19 cellular contexts compared by ENCODE assay signal in genomic region chr11:104524276-104524675, GRCh38.
DNase-seq lines count a peak whose midpoint lies in the region; FAIRE-seq and TF ChIP-seq lines count a peak whose summit lies in the region.
"Had no signal": no experiment of that assay in that cellular context is flagged by ENCODE, and none has a peak within 500 bp of the region (broad histone marks: within the 10 kb centered on the region; RNA-seq: fewer than 3 reads in every experiment).

No MANE protein-coding gene starts in this region.

- H4K20me1 ChIP-seq in neural progenitor cell (ENCODE audit: low read depth): no peaks in the 10 kb centered on the region
- H4K20me1 ChIP-seq: BLaER1 had no signal

- in situ Hi-C loops in G401 (cut with HindIII; ENCODE audit: low sequenced_read_pairs): no loop called here

- H3K27ac Mint-ChIP-seq in endodermal cell (no peak overlapping the region), neural progenitor cell (peak overlapping the region; percentile 48)
- no peak overlapping the region for H3K27ac Mint-ChIP-seq in activated naive CD4-positive, alpha-beta T cell treated with anti-CD3 and anti-CD28 coated beads for 36 hours
- H3K27ac Mint-ChIP-seq: CD8-positive, alpha-beta T cell; H9 had no signal

- no peaks in the 10 kb centered on the region for H3K79me2 ChIP-seq in neural progenitor cell (ENCODE audit: low read depth)

- H3K27me3 ChIP-seq in adipocyte (replicated peaks; ENCODE audit: control insufficient read depth, insufficient read depth, low read length) (no peaks in the 10 kb centered on the region), endodermal cell (ENCODE audit: control insufficient read depth, insufficient read depth, low read length, poor library complexity, severe bottlenecking) (no peaks in the 10 kb centered on the region), neural progenitor cell (no peaks in the 10 kb centered on the region)
- H3K27me3 ChIP-seq: BLaER1 had no signal

- H3F3A ChIP-seq in neural progenitor cell (ENCODE audit: low read depth): no peaks in the 10 kb centered on the region

- H3K4me2 ChIP-seq in neural progenitor cell: no peak overlapping the region
- H3K4me2 ChIP-seq: BLaER1 had no signal

- H3K4me3 ChIP-seq in adipocyte (ENCODE audit: low read length) (no peak overlapping the region), endodermal cell (ENCODE audit: low read length) (no peak overlapping the region), neural progenitor cell (no peak overlapping the region), kidney (ENCODE audit: low read length in 2 of 2) (no peak overlapping the region)
- H3K4me3 ChIP-seq: BLaER1, GM12878 had no signal

- H3K4me1 Mint-ChIP-seq in endodermal cell (no peaks in the 10 kb centered on the region), neural progenitor cell (peaks cover 22% of the 10 kb centered on the region)
- H3K4me1 Mint-ChIP-seq in activated naive CD4-positive, alpha-beta T cell treated with anti-CD3 and anti-CD28 coated beads for 36 hours (ENCODE audit: low read depth): peaks cover 3% of the 10 kb centered on the region
- H3K4me1 Mint-ChIP-seq: H9 had no signal

- no peaks in the 10 kb centered on the region for H3K36me3 ChIP-seq in adipocyte (ENCODE audit: control insufficient read depth, insufficient read depth, low read length, severe bottlenecking)
- no peaks in the 10 kb centered on the region for H3K36me3 ChIP-seq in endodermal cell (ENCODE audit: control insufficient read depth, insufficient read depth, low read length)
- no peaks in the 10 kb centered on the region for H3K36me3 ChIP-seq in neural progenitor cell
- H3K36me3 ChIP-seq in kidney (ENCODE audit: control insufficient read depth in 1 of 2, insufficient read depth in 2 of 2, low read length in 2 of 2): no peaks in the 10 kb centered on the region
- H3K36me3 ChIP-seq: BLaER1 had no signal

- H3K9ac ChIP-seq in adipocyte (ENCODE audit: low read length) (no peak overlapping the region), endodermal cell (ENCODE audit: extremely low read depth, low read length, poor library complexity, severe bottlenecking) (no peak overlapping the region), neural progenitor cell (no peak overlapping the region), kidney (ENCODE audit: low read length in 2 of 2) (no peak overlapping the region)
- H3K9ac ChIP-seq: BLaER1 had no signal

- H3K27me3 Mint-ChIP-seq in endodermal cell (ENCODE audit: insufficient read depth) (no peaks in the 10 kb centered on the region), neural progenitor cell (ENCODE audit: insufficient read depth, low read depth) (no peaks in the 10 kb centered on the region)
- no peaks in the 10 kb centered on the region for H3K27me3 Mint-ChIP-seq in activated naive CD4-positive, alpha-beta T cell treated with anti-CD3 and anti-CD28 coated beads for 36 hours (ENCODE audit: low read depth)

- H3K9me3 ChIP-seq in adipocyte (ENCODE audit: control insufficient read depth, low read length) (no peaks in the 10 kb centered on the region), endodermal cell (ENCODE audit: control insufficient read depth, low read length) (no peaks in the 10 kb centered on the region), neural progenitor cell (ENCODE audit: low read depth) (no peaks in the 10 kb centered on the region), kidney (ENCODE audit: control insufficient read depth in 1 of 2, low read length in 2 of 2) (no peaks in the 10 kb centered on the region)
- H3K9me3 ChIP-seq: BLaER1 had no signal

- H3K4me1 ChIP-seq in adipocyte (ENCODE audit: control insufficient read depth, insufficient read depth, low read length): peaks cover 14% of the 10 kb centered on the region
- H3K4me1 ChIP-seq in endodermal cell (ENCODE audit: control insufficient read depth, insufficient read depth, low read length): no peaks in the 10 kb centered on the region
- no peaks in the 10 kb centered on the region for H3K4me1 ChIP-seq in neural progenitor cell
- no peaks in the 10 kb centered on the region for H3K4me1 ChIP-seq in kidney (ENCODE audit: control insufficient read depth in 1 of 2, insufficient read depth in 1 of 2, low read depth in 1 of 2, low read length in 2 of 2)
- H3K4me1 ChIP-seq: BLaER1 had no signal

- no peak overlapping the region for H2AFZ ChIP-seq in neural progenitor cell (replicated peaks)

- peak overlapping the region; percentile 18 for H3K27ac ChIP-seq in endodermal cell (ENCODE audit: low read depth, low read length)
- no peak overlapping the region for H3K27ac ChIP-seq in neural progenitor cell
- H3K27ac ChIP-seq in kidney (ENCODE audit: low read depth in 2 of 2, low read length in 2 of 2): no peak overlapping the region
- H3K27ac ChIP-seq: BLaER1 had no signal

- DNase-seq in G401 (ENCODE audit: low spot score) (peak; percentile 38), adipocyte (ENCODE audit: low read depth) (peak; percentile 32), endodermal cell (no peak), neural progenitor cell (ENCODE audit: low spot score) (no peak), kidney (no peak), kidney tubule cell (ENCODE audit: low spot score) (no peak), NCI-H1105 (lab: John Stamatoyannopoulos, UW) (no peak)
- DNase-seq in activated naive CD4-positive, alpha-beta T cell treated with anti-CD3 and anti-CD28 coated beads for 36 hours: no peak
- DNase-seq: 8988T; Calu3; CD8-positive, alpha-beta T cell; DMS79 treated with DMSO at 0.1 percent for 48 hours; H9; IMR-90 had no signal

- no peak for TF ChIP-seq CTCF in endodermal cell (conservative IDR thresholded peaks at IDR 0.05)
- TF ChIP-seq CTCF in neural progenitor cell (IDR thresholded peaks at IDR 0.05): no peak
- TF ChIP-seq CTCF in kidney (IDR thresholded peaks at IDR 0.05; ENCODE audit: borderline replicate concordance, extremely low read depth, insufficient read depth): no peak

- intact Hi-C loops in activated naive CD4-positive, alpha-beta T cell treated with anti-CD3 and anti-CD28 coated beads for 36 hours (cut with micrococcal nuclease): no loop called here
- intact Hi-C loops in kidney (cut with DNase I): no loop called here

- H3K4me3 Mint-ChIP-seq in endodermal cell (no peak overlapping the region), neural progenitor cell (no peak overlapping the region)
- H3K4me3 Mint-ChIP-seq in activated naive CD4-positive, alpha-beta T cell treated with anti-CD3 and anti-CD28 coated beads for 36 hours: no peak overlapping the region
- H3K4me3 Mint-ChIP-seq: CD8-positive, alpha-beta T cell; H9 had no signal

- H3K9me3 Mint-ChIP-seq in endodermal cell (no peaks in the 10 kb centered on the region), neural progenitor cell (no peaks in the 10 kb centered on the region)
- H3K9me3 Mint-ChIP-seq in activated naive CD4-positive, alpha-beta T cell treated with anti-CD3 and anti-CD28 coated beads for 36 hours: no peaks in the 10 kb centered on the region
- H3K9me3 Mint-ChIP-seq: CD8-positive, alpha-beta T cell; H9 had no signal

- no peak for FAIRE-seq in kidney (lab: Jason Lieb, UNC)
- FAIRE-seq: GM12878, GM19239, H1, HTR-8/SVneo had no signal

- CTCF ChIA-PET in activated naive CD4-positive, alpha-beta T cell treated with anti-CD3 and anti-CD28 coated beads for 36 hours (lab: Charles Lee): no interaction called here

- H3K36me3 Mint-ChIP-seq in endodermal cell (ENCODE audit: low read depth): no peaks in the 10 kb centered on the region
- no peaks in the 10 kb centered on the region for H3K36me3 Mint-ChIP-seq in neural progenitor cell
- H3K36me3 Mint-ChIP-seq in activated naive CD4-positive, alpha-beta T cell treated with anti-CD3 and anti-CD28 coated beads for 36 hours (ENCODE audit: low read depth): no peaks in the 10 kb centered on the region
- H3K36me3 Mint-ChIP-seq: CD8-positive, alpha-beta T cell had no signal

Comparison
In these comparisons a context has a peak if more than half of its experiments do, and no peak if none do; other contexts are left out.
1. DNase-seq: peak in G401 (single experiment) and adipocyte (single experiment); none in endodermal cell (single experiment), neural progenitor cell (single experiment), activated naive CD4-positive, alpha-beta T cell treated with anti-CD3 and anti-CD28 coated beads for 36 hours (single experiment), kidney (single experiment), kidney tubule cell (single experiment) and NCI-H1105 (single experiment).